ENCODE assay signal across 1 cellular context in the genomic region with DNA sequence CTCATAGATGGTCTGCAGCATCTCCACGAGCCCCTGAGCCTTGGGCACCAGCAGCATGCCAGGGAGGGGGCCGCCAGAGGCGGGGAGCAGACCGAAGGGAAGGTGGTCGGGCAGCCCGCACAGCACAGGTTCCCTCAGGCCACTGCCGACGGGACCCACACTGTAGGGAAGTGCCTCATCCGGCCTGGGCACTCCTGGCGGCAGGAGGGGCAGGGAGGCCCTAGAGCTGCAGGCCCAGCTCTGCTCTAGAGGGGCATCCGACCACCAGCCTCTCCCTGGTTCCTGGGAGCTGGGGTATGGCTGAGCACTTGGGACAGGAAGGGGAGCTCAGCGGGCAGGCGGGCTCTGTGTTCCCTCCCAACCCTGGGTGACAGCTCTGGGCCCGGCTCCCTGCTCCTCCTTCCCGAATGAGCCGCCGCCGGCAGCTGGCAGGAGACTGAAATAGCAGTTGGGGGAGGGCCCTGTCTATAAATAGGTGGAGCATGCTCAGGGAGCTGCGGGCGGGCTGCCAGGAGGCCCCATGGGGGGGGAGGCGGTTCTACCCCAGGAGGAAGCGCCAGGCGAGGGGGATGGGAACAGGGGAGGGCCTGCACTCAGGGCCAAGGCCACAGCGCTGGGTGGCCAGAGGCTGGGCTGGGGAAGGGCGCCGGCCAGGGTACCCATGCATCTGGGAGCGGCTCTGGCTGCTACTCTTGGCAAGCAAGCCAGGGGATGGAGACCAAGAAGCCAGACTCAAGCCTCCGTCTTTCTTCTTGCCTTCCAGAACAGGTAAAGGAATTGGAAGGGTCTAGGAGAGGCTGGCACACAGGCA.
TF ChIP-seq lines count a peak whose summit lies in the region.

No MANE protein-coding gene starts in this region.

TF ChIP-seq in HepG2, 621 proteins besides CTCF, POLR2A, EP300 and RAD21 (continued from another document and continues in another):
- 0 out of 2 replicates have a peak, but pooled peaks have one; percentile 55 for TF ChIP-seq ZBTB8A (CRISPR knock-in tag; IDR thresholded peaks at IDR 0.05; ENCODE audit: borderline replicate concordance, low read depth)
- TF ChIP-seq AKAP8 (CRISPR knock-in tag; IDR thresholded peaks at IDR 0.05) = peak; percentile 89
- TF ChIP-seq, protein P1, sequence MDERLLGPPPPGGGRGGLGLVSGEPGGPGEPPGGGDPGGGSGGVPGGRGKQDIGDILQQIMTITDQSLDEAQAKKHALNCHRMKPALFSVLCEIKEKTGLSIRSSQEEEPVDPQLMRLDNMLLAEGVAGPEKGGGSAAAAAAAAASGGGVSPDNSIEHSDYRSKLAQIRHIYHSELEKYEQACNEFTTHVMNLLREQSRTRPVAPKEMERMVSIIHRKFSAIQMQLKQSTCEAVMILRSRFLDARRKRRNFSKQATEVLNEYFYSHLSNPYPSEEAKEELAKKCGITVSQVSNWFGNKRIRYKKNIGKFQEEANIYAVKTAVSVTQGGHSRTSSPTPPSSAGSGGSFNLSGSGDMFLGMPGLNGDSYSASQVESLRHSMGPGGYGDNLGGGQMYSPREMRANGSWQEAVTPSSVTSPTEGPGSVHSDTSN (CRISPR knock-in tag; IDR thresholded peaks at IDR 0.05) = peak; percentile 8
- no peak; the same call in 1 of the 2 replicates for TF ChIP-seq AHR (CRISPR knock-in tag; IDR thresholded peaks at IDR 0.05)
- no peak for TF ChIP-seq ADNP (CRISPR knock-in tag; IDR thresholded peaks at IDR 0.05)
- TF ChIP-seq, protein P2, sequence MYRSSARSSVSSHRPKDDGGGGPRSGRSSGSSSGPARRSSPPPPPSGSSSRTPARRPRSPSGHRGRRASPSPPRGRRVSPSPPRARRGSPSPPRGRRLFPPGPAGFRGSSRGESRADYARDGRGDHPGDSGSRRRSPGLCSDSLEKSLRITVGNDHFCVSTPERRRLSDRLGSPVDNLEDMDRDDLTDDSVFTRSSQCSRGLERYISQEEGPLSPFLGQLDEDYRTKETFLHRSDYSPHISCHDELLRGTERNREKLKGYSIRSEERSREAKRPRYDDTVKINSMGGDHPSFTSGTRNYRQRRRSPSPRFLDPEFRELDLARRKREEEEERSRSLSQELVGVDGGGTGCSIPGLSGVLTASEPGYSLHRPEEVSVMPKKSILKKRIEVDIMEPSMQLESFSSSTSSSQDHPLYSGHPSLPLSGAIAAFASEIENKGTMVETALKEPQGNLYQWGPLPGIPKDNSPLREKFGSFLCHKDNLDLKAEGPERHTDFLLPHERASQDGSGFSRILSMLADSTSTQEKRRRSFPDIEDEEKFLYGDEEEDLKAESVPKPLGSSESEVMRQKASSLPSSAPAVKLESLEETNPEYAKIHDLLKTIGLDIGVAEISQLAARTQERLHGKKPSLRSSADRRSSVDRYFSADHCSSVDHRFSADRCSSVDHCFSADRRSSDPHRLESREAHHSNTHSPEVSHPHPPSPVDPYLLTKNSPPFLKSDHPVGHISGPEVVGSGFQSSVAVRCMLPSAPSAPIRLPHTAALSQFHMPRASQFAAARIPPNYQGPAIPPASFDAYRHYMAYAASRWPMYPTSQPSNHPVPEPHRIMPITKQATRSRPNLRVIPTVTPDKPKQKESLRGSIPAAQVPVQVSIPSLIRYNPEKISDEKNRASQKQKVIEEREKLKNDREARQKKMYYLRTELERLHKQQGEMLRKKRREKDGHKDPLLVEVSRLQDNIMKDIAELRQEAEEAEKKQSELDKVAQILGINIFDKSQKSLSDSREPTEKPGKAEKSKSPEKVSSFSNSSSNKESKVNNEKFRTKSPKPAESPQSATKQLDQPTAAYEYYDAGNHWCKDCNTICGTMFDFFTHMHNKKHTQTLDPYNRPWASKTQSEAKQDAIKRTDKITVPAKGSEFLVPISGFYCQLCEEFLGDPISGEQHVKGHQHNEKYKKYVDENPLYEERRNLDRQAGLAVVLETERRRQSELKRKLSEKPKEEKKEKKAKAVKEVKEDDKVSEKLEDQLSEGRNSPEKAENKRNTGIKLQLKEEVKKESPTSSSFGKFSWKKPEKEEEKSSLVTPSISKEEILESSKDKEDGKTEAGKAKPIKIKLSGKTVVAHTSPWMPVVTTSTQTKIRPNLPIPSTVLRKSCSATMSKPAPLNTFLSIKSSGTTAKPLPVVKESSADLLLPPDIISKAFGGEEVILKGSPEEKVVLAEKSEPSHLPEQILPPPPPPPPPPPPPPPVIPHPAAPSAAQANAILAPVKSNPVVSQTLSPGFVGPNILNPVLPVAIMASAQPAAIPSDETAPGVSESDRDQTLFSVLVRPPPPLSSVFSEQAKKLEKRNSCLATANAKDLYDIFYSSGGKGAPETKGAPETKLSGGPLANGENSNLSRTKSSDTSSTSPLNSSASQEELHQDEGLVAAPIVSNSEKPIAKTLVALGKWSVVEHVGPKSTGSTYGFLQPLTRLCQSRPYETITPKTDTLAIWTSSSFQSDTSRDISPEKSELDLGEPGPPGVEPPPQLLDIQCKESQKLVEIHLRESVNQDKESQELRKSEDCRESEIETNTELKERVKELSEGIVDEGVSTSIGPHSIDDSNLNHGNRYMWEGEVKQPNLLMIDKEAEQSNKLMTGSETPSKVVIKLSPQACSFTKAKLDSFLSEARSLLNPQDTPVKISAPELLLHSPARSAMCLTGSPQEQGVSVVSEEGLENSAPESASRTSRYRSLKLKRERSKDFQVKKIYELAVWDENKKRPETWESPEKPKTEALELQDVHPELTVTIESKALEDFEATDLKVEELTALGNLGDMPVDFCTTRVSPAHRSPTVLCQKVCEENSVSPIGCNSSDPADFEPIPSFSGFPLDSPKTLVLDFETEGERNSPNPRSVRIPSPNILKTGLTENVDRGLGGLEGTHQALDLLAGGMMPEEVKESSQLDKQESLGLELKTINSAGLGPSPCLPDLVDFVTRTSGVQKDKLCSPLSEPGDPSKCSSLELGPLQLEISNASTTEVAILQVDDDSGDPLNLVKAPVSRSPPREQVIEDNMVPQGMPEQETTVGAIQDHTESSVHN (CRISPR knock-in tag; IDR thresholded peaks at IDR 0.05) = peak; percentile 96
- TF ChIP-seq ZNF367 (CRISPR knock-in tag; IDR thresholded peaks at IDR 0.05; ENCODE audit: borderline replicate concordance) = no peak
- TF ChIP-seq, protein P3, sequence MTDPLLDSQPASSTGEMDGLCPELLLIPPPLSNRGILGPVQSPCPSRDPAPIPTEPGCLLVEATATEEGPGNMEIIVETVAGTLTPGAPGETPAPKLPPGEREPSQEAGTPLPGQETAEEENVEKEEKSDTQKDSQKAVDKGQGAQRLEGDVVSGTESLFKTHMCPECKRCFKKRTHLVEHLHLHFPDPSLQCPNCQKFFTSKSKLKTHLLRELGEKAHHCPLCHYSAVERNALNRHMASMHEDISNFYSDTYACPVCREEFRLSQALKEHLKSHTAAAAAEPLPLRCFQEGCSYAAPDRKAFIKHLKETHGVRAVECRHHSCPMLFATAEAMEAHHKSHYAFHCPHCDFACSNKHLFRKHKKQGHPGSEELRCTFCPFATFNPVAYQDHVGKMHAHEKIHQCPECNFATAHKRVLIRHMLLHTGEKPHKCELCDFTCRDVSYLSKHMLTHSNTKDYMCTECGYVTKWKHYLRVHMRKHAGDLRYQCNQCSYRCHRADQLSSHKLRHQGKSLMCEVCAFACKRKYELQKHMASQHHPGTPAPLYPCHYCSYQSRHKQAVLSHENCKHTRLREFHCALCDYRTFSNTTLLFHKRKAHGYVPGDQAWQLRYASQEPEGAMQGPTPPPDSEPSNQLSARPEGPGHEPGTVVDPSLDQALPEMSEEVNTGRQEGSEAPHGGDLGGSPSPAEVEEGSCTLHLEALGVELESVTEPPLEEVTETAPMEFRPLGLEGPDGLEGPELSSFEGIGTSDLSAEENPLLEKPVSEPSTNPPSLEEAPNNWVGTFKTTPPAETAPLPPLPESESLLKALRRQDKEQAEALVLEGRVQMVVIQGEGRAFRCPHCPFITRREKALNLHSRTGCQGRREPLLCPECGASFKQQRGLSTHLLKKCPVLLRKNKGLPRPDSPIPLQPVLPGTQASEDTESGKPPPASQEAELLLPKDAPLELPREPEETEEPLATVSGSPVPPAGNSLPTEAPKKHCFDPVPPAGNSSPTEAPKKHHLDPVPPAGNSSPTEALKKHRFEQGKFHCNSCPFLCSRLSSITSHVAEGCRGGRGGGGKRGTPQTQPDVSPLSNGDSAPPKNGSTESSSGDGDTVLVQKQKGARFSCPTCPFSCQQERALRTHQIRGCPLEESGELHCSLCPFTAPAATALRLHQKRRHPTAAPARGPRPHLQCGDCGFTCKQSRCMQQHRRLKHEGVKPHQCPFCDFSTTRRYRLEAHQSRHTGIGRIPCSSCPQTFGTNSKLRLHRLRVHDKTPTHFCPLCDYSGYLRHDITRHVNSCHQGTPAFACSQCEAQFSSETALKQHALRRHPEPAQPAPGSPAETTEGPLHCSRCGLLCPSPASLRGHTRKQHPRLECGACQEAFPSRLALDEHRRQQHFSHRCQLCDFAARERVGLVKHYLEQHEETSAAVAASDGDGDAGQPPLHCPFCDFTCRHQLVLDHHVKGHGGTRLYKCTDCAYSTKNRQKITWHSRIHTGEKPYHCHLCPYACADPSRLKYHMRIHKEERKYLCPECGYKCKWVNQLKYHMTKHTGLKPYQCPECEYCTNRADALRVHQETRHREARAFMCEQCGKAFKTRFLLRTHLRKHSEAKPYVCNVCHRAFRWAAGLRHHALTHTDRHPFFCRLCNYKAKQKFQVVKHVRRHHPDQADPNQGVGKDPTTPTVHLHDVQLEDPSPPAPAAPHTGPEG (CRISPR knock-in tag; IDR thresholded peaks at IDR 0.05) = 0 out of 2 replicates have a peak, but pooled peaks have one; percentile 35
- TF ChIP-seq ZNF75D (CRISPR knock-in tag; IDR thresholded peaks at IDR 0.05; ENCODE audit: borderline replicate concordance) = no peak
- no peak for TF ChIP-seq ZNF30 (CRISPR knock-in tag; IDR thresholded peaks at IDR 0.05)
- TF ChIP-seq FOXC1 (CRISPR knock-in tag; IDR thresholded peaks at IDR 0.05; ENCODE audit: borderline replicate concordance) = peak; percentile 74; the same call in 1 of the 2 replicates
- peak; percentile 96; the same call in 1 of the 2 replicates for TF ChIP-seq ZSCAN9 (CRISPR knock-in tag; IDR thresholded peaks at IDR 0.05; ENCODE audit: borderline replicate concordance)
- TF ChIP-seq SMARCC2 (IDR thresholded peaks at IDR 0.05) = no peak
- TF ChIP-seq ZNF546 (CRISPR knock-in tag; conservative IDR thresholded peaks at IDR 0.05) = no peak
- TF ChIP-seq, protein P4, sequence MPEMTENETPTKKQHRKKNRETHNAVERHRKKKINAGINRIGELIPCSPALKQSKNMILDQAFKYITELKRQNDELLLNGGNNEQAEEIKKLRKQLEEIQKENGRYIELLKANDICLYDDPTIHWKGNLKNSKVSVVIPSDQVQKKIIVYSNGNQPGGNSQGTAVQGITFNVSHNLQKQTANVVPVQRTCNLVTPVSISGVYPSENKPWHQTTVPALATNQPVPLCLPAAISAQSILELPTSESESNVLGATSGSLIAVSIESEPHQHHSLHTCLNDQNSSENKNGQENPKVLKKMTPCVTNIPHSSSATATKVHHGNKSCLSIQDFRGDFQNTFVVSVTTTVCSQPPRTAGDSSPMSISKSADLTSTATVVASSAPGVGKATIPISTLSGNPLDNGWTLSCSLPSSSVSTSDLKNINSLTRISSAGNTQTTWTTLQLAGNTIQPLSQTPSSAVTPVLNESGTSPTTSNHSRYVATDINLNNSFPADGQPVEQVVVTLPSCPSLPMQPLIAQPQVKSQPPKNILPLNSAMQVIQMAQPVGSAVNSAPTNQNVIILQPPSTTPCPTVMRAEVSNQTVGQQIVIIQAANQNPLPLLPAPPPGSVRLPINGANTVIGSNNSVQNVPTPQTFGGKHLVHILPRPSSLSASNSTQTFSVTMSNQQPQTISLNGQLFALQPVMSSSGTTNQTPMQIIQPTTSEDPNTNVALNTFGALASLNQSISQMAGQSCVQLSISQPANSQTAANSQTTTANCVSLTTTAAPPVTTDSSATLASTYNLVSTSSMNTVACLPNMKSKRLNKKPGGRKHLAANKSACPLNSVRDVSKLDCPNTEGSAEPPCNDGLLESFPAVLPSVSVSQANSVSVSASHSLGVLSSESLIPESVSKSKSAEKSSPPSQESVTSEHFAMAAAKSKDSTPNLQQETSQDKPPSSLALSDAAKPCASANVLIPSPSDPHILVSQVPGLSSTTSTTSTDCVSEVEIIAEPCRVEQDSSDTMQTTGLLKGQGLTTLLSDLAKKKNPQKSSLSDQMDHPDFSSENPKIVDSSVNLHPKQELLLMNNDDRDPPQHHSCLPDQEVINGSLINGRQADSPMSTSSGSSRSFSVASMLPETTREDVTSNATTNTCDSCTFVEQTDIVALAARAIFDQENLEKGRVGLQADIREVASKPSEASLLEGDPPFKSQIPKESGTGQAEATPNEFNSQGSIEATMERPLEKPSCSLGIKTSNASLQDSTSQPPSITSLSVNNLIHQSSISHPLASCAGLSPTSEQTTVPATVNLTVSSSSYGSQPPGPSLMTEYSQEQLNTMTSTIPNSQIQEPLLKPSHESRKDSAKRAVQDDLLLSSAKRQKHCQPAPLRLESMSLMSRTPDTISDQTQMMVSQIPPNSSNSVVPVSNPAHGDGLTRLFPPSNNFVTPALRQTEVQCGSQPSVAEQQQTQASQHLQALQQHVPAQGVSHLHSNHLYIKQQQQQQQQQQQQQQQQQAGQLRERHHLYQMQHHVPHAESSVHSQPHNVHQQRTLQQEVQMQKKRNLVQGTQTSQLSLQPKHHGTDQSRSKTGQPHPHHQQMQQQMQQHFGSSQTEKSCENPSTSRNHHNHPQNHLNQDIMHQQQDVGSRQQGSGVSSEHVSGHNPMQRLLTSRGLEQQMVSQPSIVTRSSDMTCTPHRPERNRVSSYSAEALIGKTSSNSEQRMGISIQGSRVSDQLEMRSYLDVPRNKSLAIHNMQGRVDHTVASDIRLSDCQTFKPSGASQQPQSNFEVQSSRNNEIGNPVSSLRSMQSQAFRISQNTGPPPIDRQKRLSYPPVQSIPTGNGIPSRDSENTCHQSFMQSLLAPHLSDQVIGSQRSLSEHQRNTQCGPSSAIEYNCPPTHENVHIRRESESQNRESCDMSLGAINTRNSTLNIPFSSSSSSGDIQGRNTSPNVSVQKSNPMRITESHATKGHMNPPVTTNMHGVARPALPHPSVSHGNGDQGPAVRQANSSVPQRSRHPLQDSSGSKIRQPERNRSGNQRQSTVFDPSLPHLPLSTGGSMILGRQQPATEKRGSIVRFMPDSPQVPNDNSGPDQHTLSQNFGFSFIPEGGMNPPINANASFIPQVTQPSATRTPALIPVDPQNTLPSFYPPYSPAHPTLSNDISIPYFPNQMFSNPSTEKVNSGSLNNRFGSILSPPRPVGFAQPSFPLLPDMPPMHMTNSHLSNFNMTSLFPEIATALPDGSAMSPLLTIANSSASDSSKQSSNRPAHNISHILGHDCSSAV (CRISPR knock-in tag; IDR thresholded peaks at IDR 0.05; ENCODE audit: borderline replicate concordance) = peak; percentile 40; the same call in 1 of the 2 replicates
- TF ChIP-seq GTF2F1 (IDR thresholded peaks at IDR 0.05; ENCODE audit: low read length) = peak; percentile 81
- TF ChIP-seq SIX1 (CRISPR knock-in tag; IDR thresholded peaks at IDR 0.05; ENCODE audit: borderline replicate concordance) = peak; percentile 78
- peak; percentile 73; the same call in 1 of the 2 replicates for TF ChIP-seq REL (CRISPR knock-in tag; conservative IDR thresholded peaks at IDR 0.05)
- no peak for TF ChIP-seq ZNF10 (CRISPR knock-in tag; IDR thresholded peaks at IDR 0.05; ENCODE audit: borderline replicate concordance, low read depth)
- peak; percentile 98 for TF ChIP-seq TGIF2 (CRISPR knock-in tag; IDR thresholded peaks at IDR 0.05)
- TF ChIP-seq ZBTB42 (CRISPR knock-in tag; IDR thresholded peaks at IDR 0.05) = peak; percentile 86; the same call in 1 of the 2 replicates
- TF ChIP-seq SKI (IDR thresholded peaks at IDR 0.05; ENCODE audit: partially characterized antibody) = peak; percentile 95
- TF ChIP-seq STAG1 (CRISPR knock-in tag; IDR thresholded peaks at IDR 0.05) = no peak
- peak; percentile 100 for TF ChIP-seq ZNF747 (CRISPR knock-in tag; IDR thresholded peaks at IDR 0.05; ENCODE audit: borderline replicate concordance)
- TF ChIP-seq ZNF720 (CRISPR knock-in tag; IDR thresholded peaks at IDR 0.05) = no peak; the same call in 1 of the 2 replicates
- no peak for TF ChIP-seq DNMT3B (CRISPR knock-in tag; conservative IDR thresholded peaks at IDR 0.05)
- TF ChIP-seq NFE2 (CRISPR knock-in tag; IDR thresholded peaks at IDR 0.05) = no peak
- peak; percentile 89; the same call in 1 of the 2 replicates for TF ChIP-seq MED13 (CRISPR knock-in tag; IDR thresholded peaks at IDR 0.05)
